10 cellular contexts compared by ENCODE assay signal in the genomic region with DNA sequence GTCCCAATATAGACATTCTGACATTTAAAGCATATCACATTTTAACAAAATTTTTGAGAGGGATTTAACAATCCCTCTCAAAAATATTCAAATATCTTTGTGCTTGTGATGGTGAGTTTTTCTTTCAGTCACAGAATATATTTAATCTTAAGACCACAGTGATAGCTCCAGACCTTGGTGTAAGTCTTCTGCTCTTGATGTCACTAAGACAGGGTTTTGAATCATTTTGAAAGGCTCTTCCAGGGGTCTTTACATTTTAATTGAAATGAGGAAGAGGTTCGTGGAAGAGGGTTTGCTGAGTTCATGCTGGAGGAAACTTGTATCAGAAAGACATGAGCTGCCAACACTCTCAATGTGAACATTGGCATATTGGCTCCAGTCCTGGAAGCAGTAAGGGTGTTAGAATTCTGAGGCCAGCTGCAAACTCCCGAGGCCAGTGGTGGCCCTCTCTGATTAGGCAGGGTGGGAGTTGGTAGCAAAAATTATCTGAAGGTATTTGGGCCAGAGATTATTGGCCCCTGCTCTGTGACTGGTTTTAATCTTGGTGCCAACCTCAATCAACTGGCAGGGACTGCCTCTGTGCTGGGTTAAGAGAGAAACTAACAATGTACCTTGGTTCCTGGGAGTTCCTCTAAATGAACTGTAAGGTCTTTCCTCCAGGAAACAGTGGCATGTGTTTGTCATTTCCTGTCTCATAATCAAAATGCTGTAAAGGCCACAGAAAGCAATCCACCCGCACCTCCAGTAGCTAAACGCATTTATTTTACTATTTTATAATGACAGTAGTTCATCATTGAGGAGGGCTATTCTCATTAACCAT. TPM values are rescaled to one million over a fixed set of nuclear protein-coding genes. Genes with fewer than 3 reads are reported as not detected.
DNase-seq lines count a peak whose midpoint lies in the region; ATAC-seq and TF ChIP-seq lines count a peak whose summit lies in the region.
"Had no signal": no experiment of that assay in that cellular context is flagged by ENCODE, and none has a peak within 500 bp of the region (broad histone marks: within the 10 kb centered on the region; RNA-seq: fewer than 3 reads in every experiment).

No MANE protein-coding gene starts in this region.

- no peaks in the 10 kb centered on the region for H3K36me3 ChIP-seq in tibial artery
- no peaks in the 10 kb centered on the region for H3K36me3 ChIP-seq in ascending aorta
- H3K36me3 ChIP-seq: sigmoid colon had no signal

- H3K27me3 Mint-ChIP-seq in activated B cell treated with CpG ODN at 0.5 μM for 24 hours = no peaks in the 10 kb centered on the region
- peaks cover 0 to under 1% of the 10 kb centered on the region in 2 donors for H3K27me3 Mint-ChIP-seq in natural killer cell (ENCODE audit: low read depth in 2 of 2)

- no peaks in the 10 kb centered on the region for H3K36me3 Mint-ChIP-seq in activated B cell treated with CpG ODN at 0.5 μM for 24 hours (ENCODE audit: low read depth)
- H3K36me3 Mint-ChIP-seq in natural killer cell = no peaks in the 10 kb centered on the region

- intact Hi-C loops in activated B cell treated with CpG ODN at 0.5 μM for 24 hours (cut with micrococcal nuclease) (loop anchor here (1.0 kb wide), 1 partner anchor 11 kb away; no protein-coding TSS in a partner anchor), natural killer cell (cut with micrococcal nuclease) (no loop called here), tibial artery (cut with DNase I; ENCODE audit: low total_unique reads) (no loop called here), ascending aorta (cut with DNase I) (no loop called here)

- no peak for TF ChIP-seq CTCF in activated B cell treated with CpG ODN at 0.5 μM for 24 hours (IDR thresholded peaks at IDR 0.05)
- no peak for TF ChIP-seq CTCF in natural killer cell (IDR thresholded peaks at IDR 0.05)
- no peak for TF ChIP-seq CTCF in tibial artery (IDR thresholded peaks at IDR 0.05)
- TF ChIP-seq CTCF in ascending aorta (IDR thresholded peaks at IDR 0.05) = no peak

- H3K4me1 ChIP-seq in tibial artery (no peaks in the 10 kb centered on the region), ascending aorta (no peaks in the 10 kb centered on the region)
- H3K4me1 ChIP-seq: sigmoid colon had no signal

- no peak overlapping the region for H3K27ac ChIP-seq in tibial artery
- H3K27ac ChIP-seq in ascending aorta = no peak overlapping the region
- H3K27ac ChIP-seq: sigmoid colon had no signal

- H3K4me3 ChIP-seq in Jurkat, Clone E6-1 (ENCODE audit: low read length) = no peak overlapping the region
- no peak overlapping the region for H3K4me3 ChIP-seq in tibial artery
- H3K4me3 ChIP-seq in ascending aorta = no peak overlapping the region
- H3K4me3 ChIP-seq: sigmoid colon had no signal

- peak; percentile 40 for ATAC-seq in activated B cell treated with CpG ODN at 0.5 μM for 24 hours (ENCODE audit: low read depth)
- peak; percentile 36 to 61 (median 58) for ATAC-seq in natural killer cell

- no peaks in the 10 kb centered on the region for H3K9me3 ChIP-seq in tibial artery
- H3K9me3 ChIP-seq in ascending aorta = no peaks in the 10 kb centered on the region
- H3K9me3 ChIP-seq: sigmoid colon had no signal

- H3K9me3 Mint-ChIP-seq in activated B cell treated with CpG ODN at 0.5 μM for 24 hours = no peaks in the 10 kb centered on the region
- no peaks in the 10 kb centered on the region for H3K9me3 Mint-ChIP-seq in natural killer cell

- CTCF ChIA-PET in activated B cell treated with CpG ODN at 0.5 μM for 24 hours (lab: Charles Lee) = interaction anchor here (1.3 kb wide), 1 partner anchor 12 kb away, joined by 4 read pairs; no protein-coding TSS in a partner anchor

- no peak overlapping the region for H3K27ac Mint-ChIP-seq in activated B cell treated with CpG ODN at 0.5 μM for 24 hours
- H3K27ac Mint-ChIP-seq in natural killer cell = peak overlapping the region; percentile 39 to 60

- DNase-seq in EL (peak; percentile 8), activated B cell treated with CpG ODN at 0.5 μM for 24 hours (no peak), natural killer cell (no peak), tibial artery (no peak), ascending aorta (ENCODE audit: low spot score in 2 of 2) (no peak), GOT3 (lab: John Stamatoyannopoulos, UW) (no peak)
- peak; percentile 18 for DNase-seq in Jurkat, Clone E6-1 (ENCODE audit: low read depth, low spot score)
- DNase-seq: glutamatergic neuron, NCI-H1930, sigmoid colon had no signal

- POLR2A ChIA-PET in activated B cell treated with CpG ODN at 0.5 μM for 24 hours (lab: Charles Lee) = interaction anchor here (1.0 kb wide), 1 partner anchor 40 kb away, joined by 5 read pairs; no protein-coding TSS in a partner anchor

- H3K27me3 ChIP-seq in tibial artery (no peaks in the 10 kb centered on the region), ascending aorta (no peaks in the 10 kb centered on the region)
- H3K27me3 ChIP-seq: sigmoid colon had no signal

- no peak overlapping the region for H3K4me3 Mint-ChIP-seq in activated B cell treated with CpG ODN at 0.5 μM for 24 hours
- peak overlapping the region; percentile 17 for H3K4me3 Mint-ChIP-seq in natural killer cell

- H3K4me1 Mint-ChIP-seq in activated B cell treated with CpG ODN at 0.5 μM for 24 hours (peaks cover 25% of the 10 kb centered on the region), natural killer cell (peaks cover 25 to 28% of the 10 kb centered on the region in 2 donors)

RNA-seq across cellular contexts. Expression of a gene that starts 5.3 kb away (rescaled TPM):
- polyA plus RNA-seq in Jurkat, Clone E6-1 (2012; ENCODE audit: insufficient read depth, insufficient read length) = not detected
- total RNA-seq in activated B cell treated with CpG ODN at 0.5 μM for 24 hours = not detected in 2 replicates
- total RNA-seq in natural killer cell = not detected
- total RNA-seq in ascending aorta = not detected
- total RNA-seq: sigmoid colon had no signal
- polyA plus RNA-seq: sigmoid colon had no signal

RNA-seq across cellular contexts. Expression of a gene that starts 44.0 kb away (rescaled TPM):
- polyA plus RNA-seq in Jurkat, Clone E6-1 (2012; ENCODE audit: insufficient read depth, insufficient read length) = 18.3 TPM
- total RNA-seq in activated B cell treated with CpG ODN at 0.5 μM for 24 hours (21.7 and 26.8 TPM in 2 replicates), natural killer cell (10 to 100 TPM; 22.0 to 34.2 (median 29.1) TPM), ascending aorta (27.7 TPM)

Comparison
In these comparisons a context has a peak if more than half of its experiments do, and no peak if none do; other contexts are left out.
1. DNase-seq: peak in EL (single experiment) and Jurkat, Clone E6-1 (single experiment); none in activated B cell treated with CpG ODN at 0.5 μM for 24 hours (single experiment), natural killer cell (single experiment), tibial artery (0 of 2), ascending aorta (0 of 2) and GOT3 (single experiment).